ENCODE assay signal across 31 cellular contexts in the genomic region with DNA sequence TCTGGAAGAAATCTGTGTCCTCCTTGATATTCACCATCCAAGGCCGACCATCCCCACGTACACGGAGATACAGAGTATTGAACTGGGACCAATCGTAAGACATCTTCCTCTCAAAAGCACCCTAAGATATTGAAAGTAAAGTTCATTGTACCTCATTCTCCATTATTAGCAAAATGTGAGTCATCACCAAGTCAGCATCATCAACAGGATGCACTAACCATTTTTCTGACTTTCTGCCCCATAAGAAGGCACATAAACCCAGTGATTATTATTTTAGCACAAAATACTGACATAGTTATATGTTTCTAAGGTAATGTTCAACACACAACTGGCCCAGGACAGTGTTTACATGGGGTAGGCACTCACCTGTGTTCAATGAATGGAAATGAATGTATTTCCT. TPM values are rescaled to one million over a fixed set of nuclear protein-coding genes. Genes with fewer than 3 reads are reported as not detected.
A peak's percentile ranks its signal among the peaks of the same experiment; 100 is the strongest.
DNase-seq lines count a peak whose midpoint lies in the region; ATAC-seq, FAIRE-seq and TF ChIP-seq lines count a peak whose summit lies in the region.
"Had no signal": no experiment of that assay in that cellular context is flagged by ENCODE, and none has a peak within 500 bp of the region (broad histone marks: within the 10 kb centered on the region; RNA-seq: fewer than 3 reads in every experiment).

No MANE protein-coding gene starts in this region.

- no peak overlapping the region for H3K4me3 ChIP-seq in fibroblast of mammary gland (ENCODE audit: control insufficient read depth, low read depth, low read length)
- H3K4me3 ChIP-seq: BLaER1, gastrocnemius medialis, HAP-1, lower lobe of right lung, psoas muscle had no signal

- no peak for ATAC-seq in activated T-cell treated with anti-CD3 and anti-CD28 coated beads, Interleukin-2, amount 50 U/mL, for 72 hours (replicated peaks in 1 of 2)
- no peak for ATAC-seq in HG02623 (IDR thresholded peaks at IDR 0.05; ENCODE audit: unreplicated experiment)
- no peak for ATAC-seq in GM21526 (IDR thresholded peaks at IDR 0.05; ENCODE audit: low FRiP score, unreplicated experiment)
- ATAC-seq: gastrocnemius medialis; lower lobe of right lung; naive thymus-derived CD4-positive, alpha-beta T cell; psoas muscle; SK-N-SH treated with all-trans-retinoic acid at 6 μM for 48 hours had no signal

- TF ChIP-seq POLR2A in H54 (IDR thresholded peaks at IDR 0.05; ENCODE audit: low read depth, low read length): no peak

- no peak for DNase-seq in activated T-cell treated with anti-CD3 and anti-CD28 coated beads, Interleukin-2, amount 50 U/mL, for 72 hours
- no peak for DNase-seq in activated T-cell treated with anti-CD3 and anti-CD28 coated beads, Interleukin-2, amount 50 U/mL, for 48 hours
- DNase-seq in H54 (ENCODE audit: insufficient read length, low spot score) (no peak), fibroblast of mammary gland (ENCODE audit: low read depth) (peak; percentile 20), NCI-H1694 (lab: John Stamatoyannopoulos, UW) (no peak)
- no peak for DNase-seq in activated CD4-positive, alpha-beta memory T cell treated with anti-CD3 and anti-CD28 coated beads, Interleukin-2, amount 10 ng/mL, durations not matched to agents 7 days and 5 days
- DNase-seq: activated CD4-positive, alpha-beta T cell treated with anti-CD3 and anti-CD28 coated beads for 4 hours; activated effector memory CD4-positive, alpha-beta T cell treated with anti-CD3 and anti-CD28 coated beads, Interleukin-2, amount 50 U/mL, for 16 hours; anterior cingulate cortex; COR-L47; gastrocnemius medialis; GDM1; kidney glomerular epithelial cell; lower lobe of right lung; MV-4-11; naive thymus-derived CD4-positive, alpha-beta T cell; NCI-H1436; NCI-H2081 treated with DMSO at 0.1 percent for 48 hours; NCI-H2227 treated with DMSO at 0.1 percent for 48 hours; NCI-H69; nucleus accumbens; psoas muscle; Right ventricle myocardium superior; stimulated activated CD4-positive, alpha-beta T cell treated with anti-CD3 and anti-CD28 coated beads, Interleukin-4, amount 100 ng/mL, for 4 hours had no signal

- peaks cover 15% of the 10 kb centered on the region for H3K4me1 Mint-ChIP-seq in activated T-cell treated with anti-CD3 and anti-CD28 coated beads, Interleukin-2, amount 50 U/mL, for 72 hours (ENCODE audit: low read depth)
- H3K4me1 Mint-ChIP-seq in activated CD4-positive, alpha-beta memory T cell treated with anti-CD3 and anti-CD28 coated beads, Interleukin-2, amount 10 ng/mL, durations not matched to agents 7 days and 5 days: peaks cover 24% of the 10 kb centered on the region

- H3K36me3 Mint-ChIP-seq in activated T-cell treated with anti-CD3 and anti-CD28 coated beads, Interleukin-2, amount 50 U/mL, for 72 hours (ENCODE audit: insufficient read depth in 2 of 2): peaks cover 8 to 17% of the 10 kb centered on the region in 2 donors
- H3K36me3 Mint-ChIP-seq in activated CD4-positive, alpha-beta memory T cell treated with anti-CD3 and anti-CD28 coated beads, Interleukin-2, amount 10 ng/mL, durations not matched to agents 7 days and 5 days (ENCODE audit: low read depth): peaks cover 27% of the 10 kb centered on the region

- FAIRE-seq in H54 (lab: Jason Lieb, UNC): peak; percentile 41
- FAIRE-seq: bronchial epithelial cell had no signal

- peak overlapping the region in 1 of 2 donors; percentile 2 for H3K4me3 Mint-ChIP-seq in activated T-cell treated with anti-CD3 and anti-CD28 coated beads, Interleukin-2, amount 50 U/mL, for 72 hours
- no peak overlapping the region for H3K4me3 Mint-ChIP-seq in activated CD4-positive, alpha-beta memory T cell treated with anti-CD3 and anti-CD28 coated beads, Interleukin-2, amount 10 ng/mL, durations not matched to agents 7 days and 5 days
- H3K4me3 Mint-ChIP-seq: naive thymus-derived CD4-positive, alpha-beta T cell; type B pancreatic cell had no signal

- CTCF ChIA-PET in activated CD4-positive, alpha-beta memory T cell treated with anti-CD3 and anti-CD28 coated beads, Interleukin-2, amount 10 ng/mL, durations not matched to agents 7 days and 5 days (lab: Charles Lee): no interaction called here

- peak overlapping the region; percentile 26 for H3K27ac Mint-ChIP-seq in activated T-cell treated with anti-CD3 and anti-CD28 coated beads, Interleukin-2, amount 50 U/mL, for 72 hours
- peak overlapping the region; percentile 51 for H3K27ac Mint-ChIP-seq in activated CD4-positive, alpha-beta memory T cell treated with anti-CD3 and anti-CD28 coated beads, Interleukin-2, amount 10 ng/mL, durations not matched to agents 7 days and 5 days
- H3K27ac Mint-ChIP-seq: type B pancreatic cell had no signal

- POLR2A ChIA-PET in activated CD4-positive, alpha-beta memory T cell treated with anti-CD3 and anti-CD28 coated beads, Interleukin-2, amount 10 ng/mL, durations not matched to agents 7 days and 5 days (lab: Charles Lee): no interaction called here

- no peaks in the 10 kb centered on the region for H3K27me3 Mint-ChIP-seq in activated T-cell treated with anti-CD3 and anti-CD28 coated beads, Interleukin-2, amount 50 U/mL, for 72 hours (ENCODE audit: low read depth)
- no peaks in the 10 kb centered on the region for H3K27me3 Mint-ChIP-seq in activated CD4-positive, alpha-beta memory T cell treated with anti-CD3 and anti-CD28 coated beads, Interleukin-2, amount 10 ng/mL, durations not matched to agents 7 days and 5 days
- H3K27me3 Mint-ChIP-seq: naive thymus-derived CD4-positive, alpha-beta T cell; type B pancreatic cell had no signal

- no peak for TF ChIP-seq CTCF in fibroblast of mammary gland (conservative IDR thresholded peaks at IDR 0.05; ENCODE audit: control insufficient read depth, insufficient read depth, low read depth, low read length)

- H3K9me3 Mint-ChIP-seq in activated T-cell treated with anti-CD3 and anti-CD28 coated beads, Interleukin-2, amount 50 U/mL, for 72 hours: no peaks in the 10 kb centered on the region
- H3K9me3 Mint-ChIP-seq in activated CD4-positive, alpha-beta memory T cell treated with anti-CD3 and anti-CD28 coated beads, Interleukin-2, amount 10 ng/mL, durations not matched to agents 7 days and 5 days: no peaks in the 10 kb centered on the region
- H3K9me3 Mint-ChIP-seq: naive thymus-derived CD4-positive, alpha-beta T cell; type B pancreatic cell had no signal

RNA-seq across cellular contexts. Expression of a gene that starts 7.4 kb away (rescaled TPM):
- total RNA-seq in activated T-cell treated with anti-CD3 and anti-CD28 coated beads, Interleukin-2, amount 50 U/mL, for 72 hours: 10 to 100 TPM; 14.3 to 19.9 TPM
- total RNA-seq in activated CD4-positive, alpha-beta memory T cell treated with anti-CD3 and anti-CD28 coated beads, Interleukin-2, amount 10 ng/mL, durations not matched to agents 7 days and 5 days: 10 to 100 TPM; 15.7 to 17.9 TPM

RNA-seq across cellular contexts. Expression of a gene that starts 22.0 kb away (rescaled TPM):
- total RNA-seq in activated T-cell treated with anti-CD3 and anti-CD28 coated beads, Interleukin-2, amount 50 U/mL, for 72 hours: 10 to 100 TPM; 33.5 to 35.9 TPM
- total RNA-seq in activated CD4-positive, alpha-beta memory T cell treated with anti-CD3 and anti-CD28 coated beads, Interleukin-2, amount 10 ng/mL, durations not matched to agents 7 days and 5 days: 10 to 100 TPM; 33.9 to 37.1 TPM
